In the genomic region with DNA sequence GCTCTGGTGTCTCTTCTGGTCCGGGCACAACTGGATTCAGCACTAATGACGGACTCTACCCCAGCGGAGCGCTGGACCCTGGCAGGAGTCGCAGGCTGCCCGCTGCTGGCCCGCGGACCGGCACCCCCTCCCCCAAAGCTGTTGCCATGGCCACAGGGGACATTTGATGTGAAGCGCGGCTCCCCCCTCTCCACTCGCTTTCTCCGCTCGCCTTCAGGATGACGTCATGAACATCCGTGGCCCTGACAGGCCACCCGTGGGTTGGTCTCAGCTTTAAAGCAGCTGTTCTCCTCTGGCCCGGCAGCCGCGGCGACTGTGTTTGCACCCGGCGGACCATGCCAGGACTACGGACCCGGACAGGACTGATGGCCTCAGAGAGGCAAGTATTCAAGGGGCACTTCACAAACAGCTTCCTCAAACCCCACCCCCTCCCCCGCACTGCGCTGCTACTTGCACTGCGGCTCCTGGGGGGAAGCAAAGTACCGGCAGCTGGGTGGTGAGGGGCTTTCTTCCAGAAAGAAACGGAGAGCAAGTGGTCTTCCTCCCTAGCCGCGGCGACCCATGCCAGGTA, we compare ENCODE assay signal across 10 cellular contexts. TPM values are rescaled to one million over a fixed set of nuclear protein-coding genes. Genes with fewer than 3 reads are reported as not detected.
A peak's percentile ranks its signal among the peaks of the same experiment; 100 is the strongest.
DNase-seq lines count a peak whose midpoint lies in the region; ATAC-seq and TF ChIP-seq lines count a peak whose summit lies in the region.
"Had no signal": no experiment of that assay in that cellular context is flagged by ENCODE, and none has a peak within 500 bp of the region (broad histone marks: within the 10 kb centered on the region; RNA-seq: fewer than 3 reads in every experiment).

No MANE protein-coding gene starts in this region.

- H3K23ac ChIP-seq in trophoblast cell (ENCODE audit: low read length): no peak overlapping the region

- peaks cover 11% of the 10 kb centered on the region for H3K4me1 Mint-ChIP-seq in glutamatergic neuron (ENCODE audit: low read depth, unreplicated experiment)

- H2BK12ac ChIP-seq in trophoblast cell (ENCODE audit: low read length): no peak overlapping the region

- H3K27ac ChIP-seq in trophoblast cell (ENCODE audit: low read depth, low read length): no peak overlapping the region
- H3K27ac ChIP-seq: transverse colon had no signal

- H3K27me3 Mint-ChIP-seq in glutamatergic neuron (ENCODE audit: unreplicated experiment): peaks cover 25% of the 10 kb centered on the region

- no peak overlapping the region for H2BK5ac ChIP-seq in trophoblast cell (ENCODE audit: low read depth, low read length, poor library complexity)

- no peak overlapping the region for H4K8ac ChIP-seq in trophoblast cell (ENCODE audit: low read depth, low read length)

- peaks cover 3% of the 10 kb centered on the region for H3K9me3 Mint-ChIP-seq in glutamatergic neuron (ENCODE audit: unreplicated experiment)

- peaks cover 10 to 12% of the 10 kb centered on the region in 2 experiments for H3K4me1 ChIP-seq in trophoblast cell (ENCODE audit: control insufficient read depth in 1 of 2, insufficient read depth in 2 of 2, low read length in 2 of 2)

- WGBS in trophoblast cell (ENCODE audit: extremely low coverage, insufficient coverage, insufficient read length): no CpG with 5 or more reads among the region's 33 CpGs

- no peak overlapping the region for H3K4me3 ChIP-seq in trophoblast cell (ENCODE audit: low read depth, low read length)

- peak; percentile 15 for DNase-seq in NCI-H1436 (lab: John Stamatoyannopoulos, UW)
- no peak for DNase-seq in NCI-H1436 treated with DMSO at 0.1 percent for 48 hours (lab: John Stamatoyannopoulos, UW)
- DNase-seq in NCI-H345 (lab: John Stamatoyannopoulos, UW): peak; percentile 40
- DNase-seq in glutamatergic neuron: peak; percentile 61
- DNase-seq in trophoblast cell: no peak
- DNase-seq in cortex of kidney (lab: John Stamatoyannopoulos, UW): no peak
- DNase-seq: effector CD8-positive, alpha-beta T cell; transverse colon had no signal

- no peak overlapping the region for H3K4ac ChIP-seq in trophoblast cell (ENCODE audit: low read depth, low read length)

- no peak for TF ChIP-seq CTCF in glutamatergic neuron (IDR thresholded peaks at IDR 0.05; ENCODE audit: partially characterized antibody, unreplicated experiment)

- no peak overlapping the region for H2AK5ac ChIP-seq in trophoblast cell (ENCODE audit: low read length)

- H4K12ac ChIP-seq in trophoblast cell (ENCODE audit: low read depth, low read length): no peak overlapping the region

- no peak overlapping the region for H3K9ac ChIP-seq in trophoblast cell (ENCODE audit: low read length)

- H3K27me3 ChIP-seq in trophoblast cell (ENCODE audit: insufficient read depth, low read length): peaks cover 31% of the 10 kb centered on the region

- no peaks in the 10 kb centered on the region for H3K79me2 ChIP-seq in trophoblast cell (ENCODE audit: control insufficient read depth, insufficient read depth, low read length, poor library complexity)

- H4K91ac ChIP-seq in trophoblast cell (ENCODE audit: low read depth, low read length): no peak overlapping the region

- no peaks in the 10 kb centered on the region for H3K36me3 ChIP-seq in trophoblast cell (ENCODE audit: control insufficient read depth in 1 of 2, insufficient read depth in 2 of 2, low read length in 2 of 2)
- H3K36me3 ChIP-seq: transverse colon had no signal

- peak overlapping the region; percentile 28 for H3K27ac Mint-ChIP-seq in glutamatergic neuron (ENCODE audit: unreplicated experiment)

- H3K18ac ChIP-seq in trophoblast cell (ENCODE audit: low read length): no peak overlapping the region

- no peaks in the 10 kb centered on the region for H3K79me1 ChIP-seq in trophoblast cell (ENCODE audit: low read length)

- no peak overlapping the region for H2BK120ac ChIP-seq in trophoblast cell (ENCODE audit: insufficient read depth, low read length, poor library complexity)

- no peaks in the 10 kb centered on the region for H3K36me3 Mint-ChIP-seq in glutamatergic neuron (ENCODE audit: unreplicated experiment)

- ATAC-seq in GM19395 (IDR thresholded peaks at IDR 0.05; ENCODE audit: unreplicated experiment): no peak
- ATAC-seq in HG03469 (IDR thresholded peaks at IDR 0.05; ENCODE audit: unreplicated experiment): no peak

- peak overlapping the region; percentile 98 for H3K4me3 Mint-ChIP-seq in glutamatergic neuron (ENCODE audit: unreplicated experiment)

- peak overlapping the region; percentile 54 for H3K4me2 ChIP-seq in trophoblast cell (ENCODE audit: low read length)

- H3K14ac ChIP-seq in trophoblast cell (ENCODE audit: low read length): no peak overlapping the region

- H2AFZ ChIP-seq in trophoblast cell (ENCODE audit: insufficient read depth, low read length, poor library complexity): no peak overlapping the region

- H3K9me3 ChIP-seq in trophoblast cell (ENCODE audit: insufficient read depth, low read depth, low read length): peaks cover 7% of the 10 kb centered on the region
- H3K9me3 ChIP-seq: transverse colon had no signal

RNA-seq across cellular contexts. Expression of a gene that starts 16.7 kb away (rescaled TPM):
- 15.4 TPM for total RNA-seq in glutamatergic neuron (ENCODE audit: unreplicated experiment)
- polyA plus RNA-seq in trophoblast cell (2013): 53.2 and 56.0 TPM in 2 replicates

RNA-seq across cellular contexts. Expression of a gene that starts 34.4 kb away (rescaled TPM):
- 1.1 TPM for total RNA-seq in glutamatergic neuron (ENCODE audit: unreplicated experiment)
- 5.7 and 6.2 TPM in 2 replicates for polyA plus RNA-seq in trophoblast cell (2013)

RNA-seq across cellular contexts. Expression of a gene that starts 58.0 kb away (rescaled TPM):
- 8.8 TPM for total RNA-seq in glutamatergic neuron (ENCODE audit: unreplicated experiment)
- 2.5 and 3.3 TPM in 2 replicates for polyA plus RNA-seq in trophoblast cell (2013)

Comparison
In these comparisons a context has a peak if more than half of its experiments do, and no peak if none do; other contexts are left out.
1. DNase-seq: peak in NCI-H1436 (single experiment), NCI-H345 (single experiment) and glutamatergic neuron (single experiment); none in NCI-H1436 treated with DMSO at 0.1 percent for 48 hours (single experiment), trophoblast cell (0 of 2) and cortex of kidney (single experiment).